Comparison of ENCODE assay signal across 8 cellular contexts in genomic region chr1:76075877-76076276, GRCh38. TPM values are rescaled to one million over a fixed set of nuclear protein-coding genes. Genes with fewer than 3 reads are reported as not detected.
A peak's percentile ranks its signal among the peaks of the same experiment; 100 is the strongest.
DNase-seq lines count a peak whose midpoint lies in the region; ATAC-seq, FAIRE-seq and TF ChIP-seq lines count a peak whose summit lies in the region.

No MANE protein-coding gene starts in this region.

- no peaks in the 10 kb centered on the region for H3K9me1 ChIP-seq in K562 (ENCODE audit: control insufficient read depth, insufficient read depth, low read length)

- H3K27ac ChIP-seq in K562 (ENCODE audit: extremely low read depth, low read depth, low read length) = no peak overlapping the region

- H3K27me3 Mint-ChIP-seq in neural crest cell (ENCODE audit: low read depth) (no peaks in the 10 kb centered on the region), Calu3 (ENCODE audit: unreplicated experiment) (no peaks in the 10 kb centered on the region)

- no peak overlapping the region for H2AFZ ChIP-seq in K562 (ENCODE audit: low read depth, low read length)

- no peak overlapping the region for H3K27ac Mint-ChIP-seq in neural crest cell (ENCODE audit: unreplicated experiment)
- no peak overlapping the region for H3K27ac Mint-ChIP-seq in Calu3 (ENCODE audit: unreplicated experiment)

- H3K36me3 Mint-ChIP-seq in neural crest cell (ENCODE audit: low read depth) (no peaks in the 10 kb centered on the region), Calu3 (ENCODE audit: insufficient read depth, unreplicated experiment) (peaks cover 16% of the 10 kb centered on the region)

- intact Hi-C loops in K562 (cut with micrococcal nuclease) = no loop called here
- intact Hi-C loops in Calu3 (cut with micrococcal nuclease; ENCODE audit: unreplicated experiment) = no loop called here

- H3K4me3 Mint-ChIP-seq in neural crest cell (peak overlapping the region; percentile 93), Calu3 (ENCODE audit: low read depth, unreplicated experiment) (no peak overlapping the region)

- TF ChIP-seq POLR2A in K562 (conservative IDR thresholded peaks at IDR 0.05) = no peak

- TF ChIP-seq CTCF in K562 (IDR thresholded peaks at IDR 0.05 in 2 of 3, conservative IDR thresholded peaks at IDR 0.05 in 1 of 3; ENCODE audit: insufficient read depth in 2 of 3, low read depth in 1 of 3, low read length in 3 of 3) = no peak
- TF ChIP-seq CTCF in neural crest cell (conservative IDR thresholded peaks at IDR 0.05) = no peak
- TF ChIP-seq CTCF in Calu3 (IDR thresholded peaks at IDR 0.05; ENCODE audit: unreplicated experiment) = no peak

- H3K4me1 ChIP-seq in K562 (replicated peaks in 1 of 2; ENCODE audit: control insufficient read depth in 2 of 2, insufficient read depth in 2 of 2, low read length in 2 of 2) = peaks cover 3 to 9% of the 10 kb centered on the region in 2 experiments; a peak in 3 of 5 replicates

- no peak for TF ChIP-seq EP300 in K562 (IDR thresholded peaks at IDR 0.05; ENCODE audit: low read length)

- no peak overlapping the region for H3K4me3 ChIP-seq in K562

- peaks cover 33% of the 10 kb centered on the region for H3K4me1 Mint-ChIP-seq in neural crest cell
- H3K4me1 Mint-ChIP-seq in Calu3 (ENCODE audit: low read depth, unreplicated experiment) = peaks cover 26% of the 10 kb centered on the region

- 1% methylated on average over 5 of the region's 5 CpGs for WGBS in K562 (ENCODE audit: insufficient coverage, low coverage, missing lambda C conversion rate)

- no peaks in the 10 kb centered on the region for H3K36me3 ChIP-seq in K562 (ENCODE audit: control insufficient read depth, insufficient read depth, low read length)

- no peaks in the 10 kb centered on the region for H3K79me2 ChIP-seq in K562 (ENCODE audit: control insufficient read depth, insufficient read depth, low read length)

- no peak for FAIRE-seq in K562 (lab: Jason Lieb, UNC)

- POLR2A ChIA-PET in K562 (lab: Yijun Ruan, JAX) = no interaction called here

- H3K27me3 ChIP-seq in K562 (ENCODE audit: control insufficient read depth in 2 of 2, insufficient read depth in 2 of 2, low read length in 2 of 2) = no peaks in the 10 kb centered on the region; a peak in 1 of 5 replicates

- DNase-seq in K562 (ENCODE audit: extremely low read depth in 1 of 4, low spot score in 3 of 4) (no peak), neural crest cell (ENCODE audit: low read depth, low spot score) (no peak), epidermal melanocyte (ENCODE audit: insufficient read length, low spot score) (no peak), NCI-H1417 (lab: John Stamatoyannopoulos, UW) (no peak), NCI-H526 treated with DMSO at 0.1 percent for 48 hours (lab: John Stamatoyannopoulos, UW) (no peak), Calu3 (no peak)

- H3K4me2 ChIP-seq in K562 (ENCODE audit: insufficient read depth, low read length) = no peak overlapping the region

- peak; percentile 60 for ATAC-seq in GM18511 (IDR thresholded peaks at IDR 0.05; ENCODE audit: unreplicated experiment)
- ATAC-seq in HG03354 (IDR thresholded peaks at IDR 0.05; ENCODE audit: poor library complexity, severe bottlenecking, unreplicated experiment) = peak; percentile 39
- no peak for ATAC-seq in K562

- no peaks in the 10 kb centered on the region for H3K9me3 ChIP-seq in K562 (replicated peaks; ENCODE audit: control insufficient read depth, insufficient read depth, low read depth, low read length)

- H4K20me1 ChIP-seq in K562 (replicated peaks; ENCODE audit: control insufficient read depth, insufficient read depth, low read length) = no peaks in the 10 kb centered on the region

- no TSS peak for BruUV-seq in K562 (replicated peaks; lab: Mats Ljungman, UMichigan)
- BruUV-seq in Calu3 (replicated peaks; lab: Mats Ljungman, UMichigan) = no TSS peak

- in situ Hi-C loops in K562 (cut with MboI) = no loop called here

- H3K9me3 Mint-ChIP-seq in neural crest cell (no peaks in the 10 kb centered on the region), Calu3 (ENCODE audit: low read depth, unreplicated experiment) (no peaks in the 10 kb centered on the region)

- no peak overlapping the region for H3K9ac ChIP-seq in K562 (ENCODE audit: insufficient read depth in 1 of 2, low read depth in 2 of 2, low read length in 2 of 2)

- TF ChIP-seq RAD21 in K562 (CRISPR knock-in tag; conservative IDR thresholded peaks at IDR 0.05 in 1 of 2, IDR thresholded peaks at IDR 0.05 in 1 of 2) = no peak

- CTCF ChIA-PET in K562 (lab: Yijun Ruan, JAX; ENCODE audit: low intra/inter-chr PET ratio) (no interaction called here), Calu3 (lab: Charles Lee) (no interaction called here)

TF ChIP-seq in K562, 482 proteins besides CTCF, POLR2A, EP300 and RAD21:
- TF ChIP-seq CEBPG (CRISPR knock-in tag; IDR thresholded peaks at IDR 0.05) = no peak
- peak; percentile 70 to 74 for TF ChIP-seq CEBPG (tag; conservative IDR thresholded peaks at IDR 0.05 in 1 of 2, IDR thresholded peaks at IDR 0.05 in 1 of 2)
- TF ChIP-seq ATF3 (IDR thresholded peaks at IDR 0.05) = peak; percentile 33; the same call in 1 of the 2 replicates
- no peak for TF ChIP-seq ATF3 (CRISPR knock-in tag; conservative IDR thresholded peaks at IDR 0.05)
- no peak for TF ChIP-seq SUPT5H (IDR thresholded peaks at IDR 0.05)
- no peak for TF ChIP-seq SNRNP70 (optimal IDR thresholded peaks at IDR 0.05; ENCODE audit: low read depth, low read length)
- TF ChIP-seq KLF16 (IDR thresholded peaks at IDR 0.05) = no peak
- no peak for TF ChIP-seq DIDO1 (tag; IDR thresholded peaks at IDR 0.05; ENCODE audit: low read depth)
- TF ChIP-seq SMARCE1 (IDR thresholded peaks at IDR 0.05) = peak; percentile 22; the same call in 1 of the 2 replicates

RNA-seq across cellular contexts. Expression of gene ST6GALNAC3, which starts 1.3 kb away (rescaled TPM):
- total RNA-seq in K562 (2011; cell fraction: chromatin; rRNA removed; ENCODE audit: low replicate concordance) = not detected in 2 replicates
- not detected in 2 replicates for total RNA-seq in K562 (2011; cell fraction: nucleolus; rRNA removed)
- total RNA-seq in K562 (2011; cell fraction: nucleoplasm; rRNA removed) = not detected in 2 replicates
- not detected in 2 replicates for total RNA-seq in K562 (2014; rRNA removed)
- total RNA-seq in K562 (2014; rRNA removed; fragmentation: Illumina TruSeq; extraction: Trizol) = 0.18 and 0.19 TPM in 2 replicates
- total RNA-seq in K562 (2015; rRNA removed; fragmentation: Illumina TruSeq; extraction: Trizol) = 0.04 TPM in 1 of 2 replicates, not detected in the other
- total RNA-seq in K562 (2021) = 0.29 and 0.31 TPM in 2 replicates
- polyA plus RNA-seq in K562 (2011; rRNA removed) = not detected in 2 replicates
- not detected in 2 replicates for polyA plus RNA-seq in K562 (2011; cell fraction: cytosol; rRNA removed)
- polyA plus RNA-seq in K562 (2011; cell fraction: nucleus; rRNA removed) = not detected in 2 replicates
- 0.44 TPM in 1 of 2 replicates, not detected in the other for polyA plus RNA-seq in K562 (2012)
- polyA plus RNA-seq in K562 (2014; fragmentation: Illumina TruSeq; extraction: Trizol) = not detected in 2 replicates
- polyA plus RNA-seq in K562 (2014; fragmentation: Nextera tagmentation; extraction: Ambion mirVana) = not detected
- not detected in 2 replicates for polyA plus RNA-seq in K562 (2014; rRNA removed)
- polyA minus RNA-seq in K562 (2011; rRNA and poly(A)+ RNA removed) = not detected in 2 replicates
- polyA minus RNA-seq in K562 (2011; cell fraction: cytosol; rRNA and poly(A)+ RNA removed) = not detected in 2 replicates
- not detected in 2 replicates for polyA minus RNA-seq in K562 (2011; cell fraction: nucleus; rRNA and poly(A)+ RNA removed)
- 19.4 and 22.0 TPM in 2 replicates for total RNA-seq in neural crest cell
- 0.87 and 0.93 TPM in 2 replicates for total RNA-seq in Calu3 (2022)

Comparison
In these comparisons a context has a peak if more than half of its experiments do, and no peak if none do; other contexts are left out.
1. RNA of gene ST6GALNAC3, which starts 1.3 kb away (total RNA-seq): 19.4 to 22.0 TPM in neural crest cell; 0.87 to 0.93 TPM in Calu3 and 0.04 to 0.31 TPM in K562; every median in the first group is over 10 times any median in the second.